In the genomic region with DNA sequence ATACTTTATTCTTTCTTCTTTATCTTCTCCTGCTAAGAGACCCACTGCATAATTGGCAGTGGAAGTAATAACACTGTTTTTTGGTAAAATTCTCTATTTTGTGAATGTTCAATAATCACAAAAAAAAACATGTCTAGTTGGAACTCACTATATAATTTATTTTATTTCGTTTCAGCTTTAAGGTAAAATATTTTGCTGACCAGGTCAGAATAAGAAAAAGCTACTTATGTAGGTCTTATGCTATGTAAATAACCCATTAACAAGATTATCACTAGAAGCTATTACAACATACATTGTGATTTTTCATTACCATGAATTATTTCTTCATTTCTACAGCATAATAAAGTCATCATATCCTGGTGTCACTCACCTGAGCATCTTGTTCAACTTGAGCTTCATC, we compare ENCODE assay signal across 17 cellular contexts. TPM values are rescaled to one million over a fixed set of nuclear protein-coding genes. Genes with fewer than 3 reads are reported as not detected.
A peak's percentile ranks its signal among the peaks of the same experiment; 100 is the strongest.
DNase-seq lines count a peak whose midpoint lies in the region; ATAC-seq and TF ChIP-seq lines count a peak whose summit lies in the region.
"Had no signal": no experiment of that assay in that cellular context is flagged by ENCODE, and none has a peak within 500 bp of the region (broad histone marks: within the 10 kb centered on the region; RNA-seq: fewer than 3 reads in every experiment).

No MANE protein-coding gene starts in this region.

- peaks cover 58% of the 10 kb centered on the region for H3K79me2 ChIP-seq in ACC112 (ENCODE audit: control insufficient read depth, insufficient read depth, low read length, unreplicated experiment)
- peaks cover 20% of the 10 kb centered on the region for H3K79me2 ChIP-seq in hepatocyte

- H2AFZ ChIP-seq in ACC112 (ENCODE audit: low read length, unreplicated experiment) (no peak overlapping the region), hepatocyte (no peak overlapping the region)

- no peak overlapping the region for H3K9ac ChIP-seq in HUES48 (ENCODE audit: low read depth, low read length)
- H3K9ac ChIP-seq in subcutaneous abdominal adipose tissue (ENCODE audit: low read length in 5 of 5) = no peak overlapping the region

- no peak for DNase-seq in hepatocyte (ENCODE audit: low spot score)
- no peak for DNase-seq in activated naive CD4-positive, alpha-beta T cell treated with anti-CD3 and anti-CD28 coated beads, Interleukin-2, amount 50 U/mL, for 16 hours
- DNase-seq: ACHN; BE2C; C1 segment of cervical spinal cord; CD4-positive, CD25-positive, alpha-beta regulatory T cell; CD8-positive, alpha-beta memory T cell; COR-L47; GOT3; H7; HFFc6; KG1 had no signal

- no peaks in the 10 kb centered on the region for H3K27me3 ChIP-seq in ACC112 (ENCODE audit: insufficient read depth, low read length)
- no peaks in the 10 kb centered on the region for H3K27me3 ChIP-seq in HUES48 (ENCODE audit: control insufficient read depth, insufficient read depth, low read length)
- H3K27me3 ChIP-seq in hepatocyte = no peaks in the 10 kb centered on the region
- no peaks in the 10 kb centered on the region for H3K27me3 ChIP-seq in subcutaneous abdominal adipose tissue (ENCODE audit: control insufficient read depth in 5 of 5, insufficient read depth in 4 of 5, low read length in 5 of 5)
- H3K27me3 ChIP-seq: BE2C had no signal

- H4K20me1 ChIP-seq in hepatocyte (ENCODE audit: insufficient read depth, poor library complexity, severe bottlenecking) = no peaks in the 10 kb centered on the region

- H3K4me3 ChIP-seq in ACC112 (ENCODE audit: low read depth, low read length) (no peak overlapping the region), HUES48 (ENCODE audit: low read depth, low read length) (no peak overlapping the region), hepatocyte (no peak overlapping the region), subcutaneous abdominal adipose tissue (ENCODE audit: low read depth in 1 of 5, low read length in 5 of 5) (no peak overlapping the region)

- 86% methylated on average over 1 of the region's 1 CpG for WGBS in hepatocyte (ENCODE audit: low lambda C conversion rate, missing lambda C conversion rate)

- H3K36me3 ChIP-seq in ACC112 (ENCODE audit: insufficient read depth, low read length) (peaks cover 69% of the 10 kb centered on the region), HUES48 (ENCODE audit: control insufficient read depth, insufficient read depth, low read length) (peaks cover 85% of the 10 kb centered on the region), hepatocyte (replicated peaks; ENCODE audit: insufficient read depth, low read depth) (no peaks in the 10 kb centered on the region), subcutaneous abdominal adipose tissue (ENCODE audit: control insufficient read depth in 5 of 5, insufficient read depth in 5 of 5, low read length in 5 of 5) (peaks cover 79 to 93% (median 87%) of the 10 kb centered on the region in 5 donors)

- H3K27ac ChIP-seq in ACC112 (ENCODE audit: low read depth, low read length) = peak overlapping the region; percentile 10; the same call in 1 of the 2 replicates
- H3K27ac ChIP-seq in HUES48 (ENCODE audit: low read depth, low read length) = peak overlapping the region; percentile 57
- H3K27ac ChIP-seq in hepatocyte = peak overlapping the region; percentile 80
- peak overlapping the region; percentile 42 for H3K27ac ChIP-seq in subcutaneous abdominal adipose tissue (ENCODE audit: low read depth, low read length)

- no peak for TF ChIP-seq CTCF in hepatocyte (IDR thresholded peaks at IDR 0.05; ENCODE audit: poor library complexity)

- H3K4me1 ChIP-seq in ACC112 (ENCODE audit: control insufficient read depth, insufficient read depth, low read length, unreplicated experiment) (peaks cover 65% of the 10 kb centered on the region), HUES48 (ENCODE audit: control insufficient read depth, insufficient read depth, low read length) (peaks cover 16% of the 10 kb centered on the region; the same call in 1 of the 2 replicates), hepatocyte (ENCODE audit: insufficient read depth) (peaks cover 23% of the 10 kb centered on the region), subcutaneous abdominal adipose tissue (ENCODE audit: control insufficient read depth in 5 of 5, insufficient read depth in 5 of 5, low read length in 5 of 5) (peaks cover 0 to 8% (median 3%) of the 10 kb centered on the region in 5 donors)
- H3K4me1 ChIP-seq: BE2C had no signal

- no peaks in the 10 kb centered on the region for H3K9me2 ChIP-seq in hepatocyte (replicated peaks; ENCODE audit: insufficient read depth)

- H3K4me2 ChIP-seq in hepatocyte = peak overlapping the region; percentile 60

- H3K9me3 ChIP-seq in HUES48 (ENCODE audit: control insufficient read depth, insufficient read depth, low read length) (no peaks in the 10 kb centered on the region), hepatocyte (ENCODE audit: low read depth) (no peaks in the 10 kb centered on the region), subcutaneous abdominal adipose tissue (ENCODE audit: control insufficient read depth in 5 of 5, low read length in 5 of 5) (no peaks in the 10 kb centered on the region)
- H3K9me3 ChIP-seq: BE2C had no signal

- no peak for ATAC-seq in HG03442 (IDR thresholded peaks at IDR 0.05; ENCODE audit: unreplicated experiment)
- ATAC-seq: HCT116 had no signal

RNA-seq across cellular contexts. Expression of a gene that starts 19.3 kb away (rescaled TPM):
- total RNA-seq in hepatocyte = 505 and 508 TPM in 2 replicates
- polyA plus RNA-seq in hepatocyte = 692 and 718 TPM in 2 replicates

Comparison
In these comparisons a context has a peak if more than half of its experiments do, and no peak if none do; other contexts are left out.
1. H3K27ac ChIP-seq: peak in every context shown above with its lines; median percentile 80 in hepatocyte; 57 in HUES48; 42 in subcutaneous abdominal adipose tissue; 10 in ACC112.